In the genomic region with DNA sequence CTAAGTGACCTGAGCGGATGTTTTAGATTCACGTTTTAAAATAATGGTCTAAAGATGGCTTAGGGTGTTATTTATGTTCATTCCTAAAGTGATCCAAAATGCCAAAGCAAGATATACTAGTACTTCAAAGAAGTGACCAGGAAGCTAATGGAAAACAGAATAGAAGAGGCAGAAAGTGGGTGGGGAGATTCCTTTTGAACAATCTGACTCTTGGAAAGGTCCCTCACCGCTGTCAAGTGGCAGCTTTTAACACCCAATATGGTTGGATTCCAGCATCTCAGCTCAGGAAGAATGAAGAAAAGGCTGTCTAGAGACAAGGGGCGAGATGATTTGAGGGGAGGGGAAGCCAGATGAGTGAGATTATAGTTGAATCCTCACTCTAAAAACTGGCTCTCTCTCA, we compare ENCODE assay signal across 18 cellular contexts.
DNase-seq lines count a peak whose midpoint lies in the region; ATAC-seq, FAIRE-seq and TF ChIP-seq lines count a peak whose summit lies in the region.
"Had no signal": no experiment of that assay in that cellular context is flagged by ENCODE, and none has a peak within 500 bp of the region (broad histone marks: within the 10 kb centered on the region; RNA-seq: fewer than 3 reads in every experiment).

No MANE protein-coding gene starts in this region.

- H2AFZ ChIP-seq in astrocyte (ENCODE audit: low read depth, low read length) (no peak overlapping the region), hepatocyte (no peak overlapping the region)

- ATAC-seq in natural killer cell treated with Interleukin-12 subunit alpha and Interleukin-12 subunit beta and Interleukin-15 and Interleukin-18, amount 100 ng/mL, for 72 hours: no peak
- ATAC-seq: natural killer cell had no signal

- FAIRE-seq in astrocyte (lab: Jason Lieb, UNC): no peak
- FAIRE-seq: frontal cortex had no signal

- no peak overlapping the region for H3K4me3 Mint-ChIP-seq in astrocyte (ENCODE audit: unreplicated experiment)
- no peak overlapping the region for H3K4me3 Mint-ChIP-seq in natural killer cell treated with Interleukin-12 subunit alpha and Interleukin-12 subunit beta and Interleukin-15 and Interleukin-18, amount 100 ng/mL, for 72 hours
- H3K4me3 Mint-ChIP-seq: activated B cell treated with CpG ODN at 0.5 μM for 24 hours; activated naive CD4-positive, alpha-beta T cell treated with anti-CD3 and anti-CD28 coated beads, Interleukin-2, amount 50 U/mL, for 24 hours; natural killer cell had no signal

- H3K27ac Mint-ChIP-seq in astrocyte (ENCODE audit: unreplicated experiment): peak overlapping the region; percentile 92
- no peak overlapping the region for H3K27ac Mint-ChIP-seq in natural killer cell treated with Interleukin-12 subunit alpha and Interleukin-12 subunit beta and Interleukin-15 and Interleukin-18, amount 100 ng/mL, for 72 hours
- H3K27ac Mint-ChIP-seq: activated B cell treated with CpG ODN at 0.5 μM for 24 hours; activated naive CD4-positive, alpha-beta T cell treated with anti-CD3 and anti-CD28 coated beads, Interleukin-2, amount 50 U/mL, for 24 hours; natural killer cell had no signal

- no peaks in the 10 kb centered on the region for H3K27me3 ChIP-seq in astrocyte (ENCODE audit: insufficient read depth, low read length)
- H3K27me3 ChIP-seq in hepatocyte: no peaks in the 10 kb centered on the region
- H3K27me3 ChIP-seq: spleen, upper lobe of left lung had no signal

- 62% methylated on average over 4 of the region's 4 CpGs for WGBS in hepatocyte (ENCODE audit: low lambda C conversion rate, missing lambda C conversion rate)

- no peaks in the 10 kb centered on the region for H3K9me3 ChIP-seq in astrocyte (ENCODE audit: insufficient read depth, low read depth, low read length)
- H3K9me3 ChIP-seq in hepatocyte (ENCODE audit: low read depth): no peaks in the 10 kb centered on the region
- H3K9me3 ChIP-seq: spleen, upper lobe of left lung had no signal

- no peaks in the 10 kb centered on the region for H3K36me3 ChIP-seq in astrocyte (ENCODE audit: insufficient read depth, low read length)
- no peaks in the 10 kb centered on the region for H3K36me3 ChIP-seq in hepatocyte (replicated peaks; ENCODE audit: insufficient read depth, low read depth)

- H4K20me1 ChIP-seq in astrocyte (ENCODE audit: insufficient read depth, low read length) (no peaks in the 10 kb centered on the region), hepatocyte (ENCODE audit: insufficient read depth, poor library complexity, severe bottlenecking) (no peaks in the 10 kb centered on the region)

- H3K9me3 Mint-ChIP-seq in astrocyte (ENCODE audit: unreplicated experiment): no peaks in the 10 kb centered on the region
- H3K9me3 Mint-ChIP-seq in natural killer cell treated with Interleukin-12 subunit alpha and Interleukin-12 subunit beta and Interleukin-15 and Interleukin-18, amount 100 ng/mL, for 72 hours: no peaks in the 10 kb centered on the region
- H3K9me3 Mint-ChIP-seq: activated B cell treated with CpG ODN at 0.5 μM for 24 hours; activated naive CD4-positive, alpha-beta T cell treated with anti-CD3 and anti-CD28 coated beads, Interleukin-2, amount 50 U/mL, for 24 hours; natural killer cell had no signal

- peaks cover 13% of the 10 kb centered on the region for H3K36me3 Mint-ChIP-seq in astrocyte (ENCODE audit: low read depth, unreplicated experiment)
- peaks cover 9% of the 10 kb centered on the region for H3K36me3 Mint-ChIP-seq in natural killer cell treated with Interleukin-12 subunit alpha and Interleukin-12 subunit beta and Interleukin-15 and Interleukin-18, amount 100 ng/mL, for 72 hours
- H3K36me3 Mint-ChIP-seq: natural killer cell had no signal

- TF ChIP-seq CTCF in C4-2B (conservative IDR thresholded peaks at IDR 0.05): no peak
- TF ChIP-seq CTCF in astrocyte (IDR thresholded peaks at IDR 0.05; ENCODE audit: insufficient read depth, low read depth, low read length): no peak
- no peak for TF ChIP-seq CTCF in hepatocyte (IDR thresholded peaks at IDR 0.05; ENCODE audit: poor library complexity)

- H3K4me1 ChIP-seq in astrocyte (ENCODE audit: insufficient read depth, low read length): peaks cover 18% of the 10 kb centered on the region
- peaks cover 21% of the 10 kb centered on the region for H3K4me1 ChIP-seq in hepatocyte (ENCODE audit: insufficient read depth)
- H3K4me1 ChIP-seq: spleen had no signal

- peaks cover 15% of the 10 kb centered on the region for H3K4me1 Mint-ChIP-seq in astrocyte (ENCODE audit: low read depth, unreplicated experiment)
- H3K4me1 Mint-ChIP-seq in natural killer cell treated with Interleukin-12 subunit alpha and Interleukin-12 subunit beta and Interleukin-15 and Interleukin-18, amount 100 ng/mL, for 72 hours (ENCODE audit: low read depth in 2 of 2): no peaks in the 10 kb centered on the region
- H3K4me1 Mint-ChIP-seq: activated B cell treated with CpG ODN at 0.5 μM for 24 hours; activated naive CD4-positive, alpha-beta T cell treated with anti-CD3 and anti-CD28 coated beads, Interleukin-2, amount 50 U/mL, for 24 hours; natural killer cell had no signal

- no peaks in the 10 kb centered on the region for H3K27me3 Mint-ChIP-seq in astrocyte (ENCODE audit: low read depth, unreplicated experiment)
- H3K27me3 Mint-ChIP-seq in natural killer cell treated with Interleukin-12 subunit alpha and Interleukin-12 subunit beta and Interleukin-15 and Interleukin-18, amount 100 ng/mL, for 72 hours: no peaks in the 10 kb centered on the region
- H3K27me3 Mint-ChIP-seq: activated B cell treated with CpG ODN at 0.5 μM for 24 hours; activated naive CD4-positive, alpha-beta T cell treated with anti-CD3 and anti-CD28 coated beads, Interleukin-2, amount 50 U/mL, for 24 hours had no signal

- H3K4me3 ChIP-seq in astrocyte (ENCODE audit: insufficient read depth, low read depth, low read length) (no peak overlapping the region), hepatocyte (no peak overlapping the region), skeletal muscle cell (ENCODE audit: low read depth, low read length) (no peak overlapping the region)
- H3K4me3 ChIP-seq: spleen, upper lobe of left lung had no signal

- peak overlapping the region; percentile 60 for H3K4me2 ChIP-seq in astrocyte (ENCODE audit: low read length)
- peak overlapping the region; percentile 0 for H3K4me2 ChIP-seq in hepatocyte

- peak; percentile 52 for DNase-seq in astrocyte (ENCODE audit: low read depth)
- DNase-seq in hepatocyte (ENCODE audit: low spot score): no peak
- DNase-seq in skeletal muscle cell (ENCODE audit: low read depth): peak; percentile 3
- DNase-seq in stimulated activated naive CD4-positive, alpha-beta T cell (lab: John Stamatoyannopoulos, UW): no peak
- no peak for DNase-seq in natural killer cell treated with Interleukin-12 subunit alpha and Interleukin-12 subunit beta and Interleukin-15 and Interleukin-18, amount 100 ng/mL, for 72 hours (ENCODE audit: low spot score)
- no peak for DNase-seq in T-helper 2 cell
- DNase-seq in ecto neural progenitor cell (ENCODE audit: low spot score): no peak
- DNase-seq: activated B cell treated with CpG ODN at 0.5 μM for 24 hours, DMS53, islet precursor cell, natural killer cell, NCI-H1048, NCI-H2171 treated with DMSO at 0.1 percent for 48 hours, spleen, upper lobe of left lung had no signal

- H3K9me2 ChIP-seq in hepatocyte (replicated peaks; ENCODE audit: insufficient read depth): no peaks in the 10 kb centered on the region

- no peaks in the 10 kb centered on the region for H3K79me2 ChIP-seq in astrocyte (ENCODE audit: insufficient read depth, low read length)
- H3K79me2 ChIP-seq in hepatocyte: peaks cover 2% of the 10 kb centered on the region

- peak overlapping the region; percentile 62 for H3K9ac ChIP-seq in astrocyte (ENCODE audit: low read length)

- H3K27ac ChIP-seq in C4-2B (peak overlapping the region; percentile 27; the same call in 1 of the 2 replicates), astrocyte (ENCODE audit: low read depth, low read length) (peak overlapping the region; percentile 90), hepatocyte (peak overlapping the region; percentile 53)
- H3K27ac ChIP-seq: spleen, upper lobe of left lung had no signal

Comparison
In these comparisons a context has a peak if more than half of its experiments do, and no peak if none do; other contexts are left out.
1. H3K27ac ChIP-seq: peak in every context shown above with its lines; median percentile 90 in astrocyte; 53 in hepatocyte; 27 in C4-2B.
2. DNase-seq: peak in astrocyte (single experiment) and skeletal muscle cell (single experiment); none in hepatocyte (single experiment), stimulated activated naive CD4-positive, alpha-beta T cell (0 of 6), natural killer cell treated with Interleukin-12 subunit alpha and Interleukin-12 subunit beta and Interleukin-15 and Interleukin-18, amount 100 ng/mL, for 72 hours (single experiment), T-helper 2 cell (0 of 5) and ecto neural progenitor cell (single experiment).